8 cellular contexts compared by ENCODE assay signal in genomic region chr1:9539829-9540550, GRCh38. TPM values are rescaled to one million over a fixed set of nuclear protein-coding genes. Genes with fewer than 3 reads are reported as not detected.
DNase-seq lines count a peak whose midpoint lies in the region; ATAC-seq, FAIRE-seq and TF ChIP-seq lines count a peak whose summit lies in the region.

No MANE protein-coding gene starts in this region.

- H3K4me3 Mint-ChIP-seq in T-helper 2 cell treated with Interferon-gamma antibody and Interleukin-4, amounts not matched to agents 5 μg/mL and 100 μg/mL, for 36 hours = peak overlapping the region; percentile 92
- peak overlapping the region; percentile 87 to 90 (median 88) for H3K4me3 Mint-ChIP-seq in immature natural killer cell

- no peak for TF ChIP-seq POLR2A in breast epithelium (IDR thresholded peaks at IDR 0.05)

- peak; percentile 45 for ATAC-seq in GM21447 (IDR thresholded peaks at IDR 0.05; ENCODE audit: unreplicated experiment)

- H3K36me3 ChIP-seq in breast epithelium = no peaks in the 10 kb centered on the region

- FAIRE-seq in HTR-8/SVneo (lab: Jason Lieb, UNC) = no peak

- peaks cover 4% of the 10 kb centered on the region for H3K9me3 Mint-ChIP-seq in T-helper 2 cell treated with Interferon-gamma antibody and Interleukin-4, amounts not matched to agents 5 μg/mL and 100 μg/mL, for 36 hours
- H3K9me3 Mint-ChIP-seq in immature natural killer cell = no peaks in the 10 kb centered on the region

- H3K9me3 ChIP-seq in breast epithelium = no peaks in the 10 kb centered on the region

- H3K4me1 ChIP-seq in breast epithelium = peaks cover 0 to 11% of the 10 kb centered on the region in 2 donors

- no peak for TF ChIP-seq CTCF in breast epithelium (IDR thresholded peaks at IDR 0.05)

- H3K27ac Mint-ChIP-seq in T-helper 2 cell treated with Interferon-gamma antibody and Interleukin-4, amounts not matched to agents 5 μg/mL and 100 μg/mL, for 36 hours = peak overlapping the region; percentile 83
- peak overlapping the region; percentile 75 to 94 (median 86) for H3K27ac Mint-ChIP-seq in immature natural killer cell

- intact Hi-C loops in breast epithelium (cut with DNase I; ENCODE audit: low total_unique reads) = no loop called here

- no peaks in the 10 kb centered on the region for H3K27me3 Mint-ChIP-seq in T-helper 2 cell treated with Interferon-gamma antibody and Interleukin-4, amounts not matched to agents 5 μg/mL and 100 μg/mL, for 36 hours (ENCODE audit: low read depth)
- peaks cover 2 to 11% (median 5%) of the 10 kb centered on the region in 3 donors for H3K27me3 Mint-ChIP-seq in immature natural killer cell (ENCODE audit: low read depth in 3 of 3)

- DNase-seq in ELR (ENCODE audit: low read depth) (peak; percentile 74), HTR-8/SVneo (ENCODE audit: insufficient read length, low spot score) (peak; percentile 57), breast epithelium (ENCODE audit: low spot score in 2 of 2) (no peak), immature natural killer cell (peak; percentile 64 to 69 (median 67)), cerebellum (ENCODE audit: low spot score) (no peak)
- peak; percentile 60 for DNase-seq in T-helper 2 cell treated with Interferon-gamma antibody and Interleukin-4, amounts not matched to agents 5 μg/mL and 100 μg/mL, for 36 hours (ENCODE audit: low spot score)
- peak; percentile 27 to 33 for DNase-seq in stimulated activated CD4-positive, alpha-beta T cell treated with anti-CD3 and anti-CD28 coated beads, Interleukin-12 subunit alpha, Interleukin-12 subunit beta, amount 100 ng/mL, for 24 hours (ENCODE audit: low read depth in 2 of 2)

- peaks cover 34% of the 10 kb centered on the region for H3K4me1 Mint-ChIP-seq in T-helper 2 cell treated with Interferon-gamma antibody and Interleukin-4, amounts not matched to agents 5 μg/mL and 100 μg/mL, for 36 hours (ENCODE audit: low read depth)
- peaks cover 28 to 37% of the 10 kb centered on the region in 2 donors for H3K4me1 Mint-ChIP-seq in immature natural killer cell

- H3K27ac ChIP-seq in breast epithelium = peak overlapping the region; percentile 92 to 97

- H3K27me3 ChIP-seq in breast epithelium = no peaks in the 10 kb centered on the region

- peaks cover 7% of the 10 kb centered on the region for H3K36me3 Mint-ChIP-seq in T-helper 2 cell treated with Interferon-gamma antibody and Interleukin-4, amounts not matched to agents 5 μg/mL and 100 μg/mL, for 36 hours (ENCODE audit: low read depth)
- H3K36me3 Mint-ChIP-seq in immature natural killer cell = peaks cover 0 to 2% (median 0%) of the 10 kb centered on the region in 3 donors

- peak overlapping the region; percentile 65 to 76 (median 74) for H3K4me3 ChIP-seq in breast epithelium

RNA-seq across cellular contexts. Expression of gene SLC25A33, which starts 0.7 kb away (rescaled TPM):
- total RNA-seq in breast epithelium = 10 to 100 TPM in 2 of 3 donors, 1 to 10 TPM in 1; 8.8 to 17.6 (median 10.7) TPM
- polyA plus RNA-seq in immature natural killer cell = 1 to 10 TPM; 6.4 to 7.4 (median 7.0) TPM
- 5.4 TPM for total RNA-seq in cerebellum

RNA-seq across cellular contexts. Expression of gene TMEM201, which starts 48.7 kb away (rescaled TPM):
- total RNA-seq in breast epithelium (1 to 10 TPM; 5.0 to 6.2 (median 5.0) TPM), cerebellum (9.0 TPM)
- 1 to 10 TPM; 1.1 to 2.3 (median 1.3) TPM for polyA plus RNA-seq in immature natural killer cell

Comparison
In these comparisons a context has a peak if more than half of its experiments do, and no peak if none do; other contexts are left out.
1. DNase-seq: peak in ELR (single experiment), HTR-8/SVneo (single experiment), T-helper 2 cell treated with Interferon-gamma antibody and Interleukin-4, amounts not matched to agents 5 μg/mL and 100 μg/mL, for 36 hours (single experiment), immature natural killer cell (3 of 3) and stimulated activated CD4-positive, alpha-beta T cell treated with anti-CD3 and anti-CD28 coated beads, Interleukin-12 subunit alpha, Interleukin-12 subunit beta, amount 100 ng/mL, for 24 hours (2 of 2); none in breast epithelium (0 of 2) and cerebellum (single experiment).